In the genomic region with DNA sequence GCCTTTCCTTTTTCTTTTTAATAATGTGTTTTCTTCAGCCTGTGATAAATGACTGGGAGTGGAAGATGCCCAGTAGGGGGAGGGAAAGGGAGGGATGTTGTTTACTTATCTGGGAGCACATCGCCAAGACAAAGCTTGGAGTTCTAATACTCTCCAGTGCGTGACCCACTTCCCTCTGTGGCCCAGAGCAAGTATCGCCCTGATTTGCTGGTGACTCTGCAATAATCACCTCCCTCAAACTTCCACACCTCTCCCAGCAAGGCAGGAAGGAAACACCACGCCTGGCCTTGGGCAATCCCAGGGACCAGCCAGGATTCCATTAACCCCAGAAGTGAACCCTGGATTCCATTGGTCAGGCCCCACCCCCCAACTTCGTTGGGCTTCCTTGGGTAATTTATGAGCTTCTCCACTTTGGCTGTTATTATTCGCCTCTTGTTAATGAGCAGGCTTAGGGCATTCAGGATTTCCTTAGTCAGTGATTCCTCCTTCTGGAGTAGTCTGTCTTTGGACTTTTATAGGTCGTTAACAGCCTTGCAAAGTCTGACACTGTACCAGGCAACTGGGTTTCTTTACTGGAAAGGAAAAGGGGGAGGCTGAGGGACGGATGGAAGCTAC, we compare ENCODE assay signal across 8 cellular contexts. TPM values are rescaled to one million over a fixed set of nuclear protein-coding genes. Genes with fewer than 3 reads are reported as not detected.
DNase-seq lines count a peak whose midpoint lies in the region; ATAC-seq and TF ChIP-seq lines count a peak whose summit lies in the region.

No MANE protein-coding gene starts in this region.

- H3K27me3 ChIP-seq in BLaER1 treated with 17β-estradiol and CSF1 and Interleukin-3, amounts not matched to agents 10 nM and 100 nM, result peaks cover 0 to 38% (median 21%) of the 10 kb centered on the region in 11 experiments; a peak in 16 of 22 replicates
- H3K27me3 ChIP-seq in fibroblast of lung (ENCODE audit: control insufficient read depth, insufficient read depth, low read length), result peaks cover 8% of the 10 kb centered on the region
- no peaks in the 10 kb centered on the region for H3K27me3 ChIP-seq in CD4-positive, alpha-beta T cell (ENCODE audit: control insufficient read depth, insufficient read depth, low read length)

- TF ChIP-seq CTCF in fibroblast of lung (conservative IDR thresholded peaks at IDR 0.05 in 1 of 2, IDR thresholded peaks at IDR 0.05 in 1 of 2; ENCODE audit: low read depth in 1 of 2, low read length in 2 of 2), result peak in 1 of 2 donors; percentile 19
- no peak for TF ChIP-seq CTCF in CD4-positive, alpha-beta T cell (IDR thresholded peaks at IDR 0.05)

- no peak overlapping the region for H3K4me3 ChIP-seq in BLaER1 treated with 17β-estradiol and CSF1 and Interleukin-3, amounts not matched to agents 10 nM and 100 nM
- peak overlapping the region in 1 of 4 experiments; percentile 8 for H3K4me3 ChIP-seq in fibroblast of lung (replicated peaks in 1 of 4; ENCODE audit: control extremely low read depth in 1 of 4, insufficient read depth in 1 of 4, low read depth in 3 of 4, low read length in 4 of 4)

- H3K79me2 ChIP-seq in fibroblast of lung (ENCODE audit: control insufficient read depth, insufficient read depth, low read length), result no peaks in the 10 kb centered on the region

- no peak overlapping the region for H3K9ac ChIP-seq in BLaER1 treated with 17β-estradiol and CSF1 and Interleukin-3, amounts not matched to agents 10 nM and 100 nM
- H3K9ac ChIP-seq in fibroblast of lung (ENCODE audit: insufficient read depth, low read length), result no peak overlapping the region

- DNase-seq in NCI-H69 (lab: John Stamatoyannopoulos, UW), result peak; percentile 39
- DNase-seq in fibroblast of lung (ENCODE audit: low read depth in 2 of 2), result peak; percentile 71 to 86
- DNase-seq in posterior vena cava (ENCODE audit: low spot score), result peak; percentile 93
- no peak for DNase-seq in NCI-H2196 treated with DMSO at 0.1 percent for 48 hours (lab: John Stamatoyannopoulos, UW; ENCODE audit: unreplicated experiment)
- no peak for DNase-seq in CD4-positive, alpha-beta T cell

- peak overlapping the region; percentile 37 for H2AFZ ChIP-seq in fibroblast of lung (ENCODE audit: low read length)

- no peaks in the 10 kb centered on the region for H3K9me3 ChIP-seq in BLaER1 treated with 17β-estradiol and CSF1 and Interleukin-3, amounts not matched to agents 10 nM and 100 nM (replicated peaks in 1 of 11)
- H3K9me3 ChIP-seq in fibroblast of lung (ENCODE audit: control insufficient read depth, insufficient read depth, low read depth, low read length), result no peaks in the 10 kb centered on the region
- no peaks in the 10 kb centered on the region for H3K9me3 ChIP-seq in CD4-positive, alpha-beta T cell (ENCODE audit: control insufficient read depth, low read length)

- H3K27ac ChIP-seq in BLaER1 treated with 17β-estradiol and CSF1 and Interleukin-3, amounts not matched to agents 10 nM and 100 nM, result peak overlapping the region in 4 of 11 experiments; percentile 1 to 29 (median 16); a peak in 2 of 22 replicates
- peak overlapping the region; percentile 83 for H3K27ac ChIP-seq in fibroblast of lung (ENCODE audit: insufficient read depth, low read length)
- no peak overlapping the region for H3K27ac ChIP-seq in CD4-positive, alpha-beta T cell (ENCODE audit: low read depth, low read length)

- no peak overlapping the region for H3K4me3 Mint-ChIP-seq in CD4-positive, alpha-beta T cell

- POLR2A ChIA-PET in CD4-positive, alpha-beta T cell (lab: Charles Lee), result no interaction called here

- no peak for ATAC-seq in HG02970 (IDR thresholded peaks at IDR 0.05; ENCODE audit: low FRiP score, unreplicated experiment)
- no peak for ATAC-seq in CD4-positive, alpha-beta T cell (ENCODE audit: poor library complexity)
- ATAC-seq in HG03025 (IDR thresholded peaks at IDR 0.05; ENCODE audit: low FRiP score, unreplicated experiment), result no peak

- peaks cover 17 to 55% (median 27%) of the 10 kb centered on the region in 10 experiments for H3K4me1 ChIP-seq in BLaER1 treated with 17β-estradiol and CSF1 and Interleukin-3, amounts not matched to agents 10 nM and 100 nM
- H3K4me1 ChIP-seq in fibroblast of lung (ENCODE audit: control insufficient read depth, extremely low read depth, insufficient read depth, low read length), result peaks cover 7% of the 10 kb centered on the region

- CTCF ChIA-PET in CD4-positive, alpha-beta T cell (lab: Charles Lee), result no interaction called here

- peaks cover 5% of the 10 kb centered on the region for H3K27me3 Mint-ChIP-seq in CD4-positive, alpha-beta T cell

- H3K9me3 Mint-ChIP-seq in CD4-positive, alpha-beta T cell, result no peaks in the 10 kb centered on the region

- H3K36me3 Mint-ChIP-seq in CD4-positive, alpha-beta T cell (ENCODE audit: low read depth), result no peaks in the 10 kb centered on the region

- H4K20me1 ChIP-seq in BLaER1 treated with 17β-estradiol and CSF1 and Interleukin-3, amounts not matched to agents 10 nM and 100 nM, result no peaks in the 10 kb centered on the region; a peak in 2 of 22 replicates
- no peaks in the 10 kb centered on the region for H4K20me1 ChIP-seq in fibroblast of lung (ENCODE audit: control insufficient read depth, extremely low read depth, insufficient read depth, low read length)

- intact Hi-C loops in posterior vena cava (cut with DNase I), result no loop called here
- intact Hi-C loops in CD4-positive, alpha-beta T cell (cut with DNase I, micrococcal nuclease), result no loop called here

- H3K4me2 ChIP-seq in BLaER1 treated with 17β-estradiol and CSF1 and Interleukin-3, amounts not matched to agents 10 nM and 100 nM, result peak overlapping the region in 9 of 11 experiments; percentile 18 to 74 (median 45); a peak in 15 of 22 replicates
- peak overlapping the region; percentile 44 for H3K4me2 ChIP-seq in fibroblast of lung (ENCODE audit: extremely low read depth, insufficient read depth, low read length)

- no peaks in the 10 kb centered on the region for H3K4me1 Mint-ChIP-seq in CD4-positive, alpha-beta T cell (ENCODE audit: low read depth)

- no peaks in the 10 kb centered on the region for H3K36me3 ChIP-seq in BLaER1 treated with 17β-estradiol and CSF1 and Interleukin-3, amounts not matched to agents 10 nM and 100 nM
- H3K36me3 ChIP-seq in fibroblast of lung (ENCODE audit: control insufficient read depth, insufficient read depth, low read length), result no peaks in the 10 kb centered on the region

- H3K27ac Mint-ChIP-seq in CD4-positive, alpha-beta T cell, result no peak overlapping the region

RNA-seq across cellular contexts. Expression of a gene that starts 24.3 kb away (rescaled TPM):
- total RNA-seq in fibroblast of lung (not detected in 2 replicates), posterior vena cava (under 1 TPM; 0.14 to 0.19 TPM)
- 0.03 TPM in 1 of 2 replicates, not detected in the other for polyA plus RNA-seq in fibroblast of lung
- polyA plus RNA-seq in fibroblast of lung (2012), result not detected in 2 replicates
- not detected in 2 replicates for polyA minus RNA-seq in fibroblast of lung (ENCODE audit: low replicate concordance)
- not detected for total RNA-seq in CD4-positive, alpha-beta T cell

Comparison
In these comparisons a context has a peak if more than half of its experiments do, and no peak if none do; other contexts are left out.
1. DNase-seq: peak in NCI-H69 (single experiment), fibroblast of lung (2 of 2) and posterior vena cava (single experiment); none in NCI-H2196 treated with DMSO at 0.1 percent for 48 hours (single experiment) and CD4-positive, alpha-beta T cell (0 of 10).